ENCODE assay signal across 12 cellular contexts in the genomic region with DNA sequence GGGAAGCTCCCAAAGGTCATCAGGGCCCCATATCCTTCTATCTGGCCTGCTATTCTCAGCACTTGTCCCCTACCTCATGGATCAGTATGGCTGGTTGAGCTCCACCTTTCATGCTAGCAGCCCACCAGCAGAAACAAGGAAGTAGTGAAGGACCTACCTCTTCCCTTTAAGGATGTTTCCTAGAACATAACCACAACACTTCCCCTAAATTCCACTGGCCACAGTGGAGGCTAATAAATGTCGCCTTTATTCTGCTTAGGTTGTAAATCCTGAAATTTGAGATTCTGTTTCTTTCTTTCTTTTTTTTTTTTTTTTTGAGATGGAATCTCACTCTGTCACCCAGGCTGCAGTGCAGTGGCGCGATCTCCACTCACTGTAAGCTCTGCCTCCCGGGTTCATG.
"Had no signal": no experiment of that assay in that cellular context is flagged by ENCODE, and none has a peak within 500 bp of the region (broad histone marks: within the 10 kb centered on the region; RNA-seq: fewer than 3 reads in every experiment).

No MANE protein-coding gene starts in this region.

- H3K9me3 Mint-ChIP-seq: activated CD4-positive, alpha-beta memory T cell treated with anti-CD3 and anti-CD28 coated beads, Interleukin-2, amount 10 ng/mL, durations not matched to agents 7 days and 5 days; effector memory CD8-positive, alpha-beta T cell; immature natural killer cell had no signal

- H3K27ac ChIP-seq: ovary had no signal

- H3K36me3 Mint-ChIP-seq: activated CD8-positive, alpha-beta memory T cell treated with anti-CD3 and anti-CD28 coated beads, Interleukin-2, amount 10 ng/mL, durations not matched to agents 7 days and 5 days; activated naive CD8-positive, alpha-beta T cell treated with anti-CD3 and anti-CD28 coated beads for 36 hours; immature natural killer cell had no signal

- H3K27ac Mint-ChIP-seq: activated CD4-positive, alpha-beta memory T cell treated with anti-CD3 and anti-CD28 coated beads, Interleukin-2, amount 10 ng/mL, durations not matched to agents 7 days and 5 days; activated CD4-positive, alpha-beta T cell treated with anti-CD3 and anti-CD28 coated beads for 36 hours; activated CD8-positive, alpha-beta memory T cell treated with anti-CD3 and anti-CD28 coated beads, Interleukin-2, amount 10 ng/mL, durations not matched to agents 7 days and 5 days; activated naive CD8-positive, alpha-beta T cell treated with anti-CD3 and anti-CD28 coated beads for 36 hours; effector memory CD8-positive, alpha-beta T cell; immature natural killer cell; stimulated activated naive B cell treated with anti-CD40 and anti-IgM and Interleukin-4, amounts not matched to agents 10 μg/mL and 1 μg/mL and 100 μg/mL, for 72 hours had no signal

- H3K27me3 ChIP-seq: ovary had no signal

- H3K27me3 Mint-ChIP-seq: activated CD4-positive, alpha-beta T cell treated with anti-CD3 and anti-CD28 coated beads for 36 hours; activated CD8-positive, alpha-beta memory T cell treated with anti-CD3 and anti-CD28 coated beads, Interleukin-2, amount 10 ng/mL, durations not matched to agents 7 days and 5 days; activated naive CD8-positive, alpha-beta T cell treated with anti-CD3 and anti-CD28 coated beads for 36 hours; naive thymus-derived CD8-positive, alpha-beta T cell had no signal

- H3K36me3 ChIP-seq: ovary had no signal

- DNase-seq: activated CD4-positive, alpha-beta memory T cell treated with anti-CD3 and anti-CD28 coated beads, Interleukin-2, amount 10 ng/mL, durations not matched to agents 7 days and 5 days; activated CD4-positive, alpha-beta T cell treated with anti-CD3 and anti-CD28 coated beads for 36 hours; activated CD8-positive, alpha-beta memory T cell treated with anti-CD3 and anti-CD28 coated beads, Interleukin-2, amount 10 ng/mL, durations not matched to agents 7 days and 5 days; activated naive CD8-positive, alpha-beta T cell treated with anti-CD3 and anti-CD28 coated beads for 36 hours; amygdala; effector memory CD8-positive, alpha-beta T cell; immature natural killer cell; mesenchymal stem cell; naive thymus-derived CD8-positive, alpha-beta T cell; ovary; stimulated activated CD4-positive, alpha-beta T cell treated with anti-CD3 and anti-CD28 coated beads, Interleukin-4, amount 100 ng/mL, for 24 hours; stimulated activated naive B cell treated with anti-CD40 and anti-IgM and Interleukin-4, amounts not matched to agents 10 μg/mL and 1 μg/mL and 100 μg/mL, for 72 hours had no signal

- H3K4me3 ChIP-seq: ovary had no signal

- H3K4me3 Mint-ChIP-seq: activated CD4-positive, alpha-beta memory T cell treated with anti-CD3 and anti-CD28 coated beads, Interleukin-2, amount 10 ng/mL, durations not matched to agents 7 days and 5 days; activated CD4-positive, alpha-beta T cell treated with anti-CD3 and anti-CD28 coated beads for 36 hours; activated CD8-positive, alpha-beta memory T cell treated with anti-CD3 and anti-CD28 coated beads, Interleukin-2, amount 10 ng/mL, durations not matched to agents 7 days and 5 days; activated naive CD8-positive, alpha-beta T cell treated with anti-CD3 and anti-CD28 coated beads for 36 hours; effector memory CD8-positive, alpha-beta T cell; immature natural killer cell; naive thymus-derived CD8-positive, alpha-beta T cell; stimulated activated naive B cell treated with anti-CD40 and anti-IgM and Interleukin-4, amounts not matched to agents 10 μg/mL and 1 μg/mL and 100 μg/mL, for 72 hours had no signal

- H3K4me1 Mint-ChIP-seq: immature natural killer cell; stimulated activated naive B cell treated with anti-CD40 and anti-IgM and Interleukin-4, amounts not matched to agents 10 μg/mL and 1 μg/mL and 100 μg/mL, for 72 hours had no signal

- H3K9me3 ChIP-seq: ovary had no signal
